1 cellular context compared by ENCODE assay signal in genomic region chr14:37698840-37699777, GRCh38.
TF ChIP-seq lines count a peak whose summit lies in the region.

No MANE protein-coding gene starts in this region.

TF ChIP-seq in HepG2, 621 proteins besides CTCF, POLR2A, EP300 and RAD21 (continued from another document and continues in another):
- TF ChIP-seq, protein P1, sequence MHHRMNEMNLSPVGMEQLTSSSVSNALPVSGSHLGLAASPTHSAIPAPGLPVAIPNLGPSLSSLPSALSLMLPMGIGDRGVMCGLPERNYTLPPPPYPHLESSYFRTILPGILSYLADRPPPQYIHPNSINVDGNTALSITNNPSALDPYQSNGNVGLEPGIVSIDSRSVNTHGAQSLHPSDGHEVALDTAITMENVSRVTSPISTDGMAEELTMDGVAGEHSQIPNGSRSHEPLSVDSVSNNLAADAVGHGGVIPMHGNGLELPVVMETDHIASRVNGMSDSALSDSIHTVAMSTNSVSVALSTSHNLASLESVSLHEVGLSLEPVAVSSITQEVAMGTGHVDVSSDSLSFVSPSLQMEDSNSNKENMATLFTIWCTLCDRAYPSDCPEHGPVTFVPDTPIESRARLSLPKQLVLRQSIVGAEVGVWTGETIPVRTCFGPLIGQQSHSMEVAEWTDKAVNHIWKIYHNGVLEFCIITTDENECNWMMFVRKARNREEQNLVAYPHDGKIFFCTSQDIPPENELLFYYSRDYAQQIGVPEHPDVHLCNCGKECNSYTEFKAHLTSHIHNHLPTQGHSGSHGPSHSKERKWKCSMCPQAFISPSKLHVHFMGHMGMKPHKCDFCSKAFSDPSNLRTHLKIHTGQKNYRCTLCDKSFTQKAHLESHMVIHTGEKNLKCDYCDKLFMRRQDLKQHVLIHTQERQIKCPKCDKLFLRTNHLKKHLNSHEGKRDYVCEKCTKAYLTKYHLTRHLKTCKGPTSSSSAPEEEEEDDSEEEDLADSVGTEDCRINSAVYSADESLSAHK (CRISPR knock-in tag; IDR thresholded peaks at IDR 0.05; ENCODE audit: borderline replicate concordance) = no peak
- TF ChIP-seq NAIF1 (CRISPR knock-in tag; IDR thresholded peaks at IDR 0.05; ENCODE audit: borderline replicate concordance) (0 out of 2 replicates have a peak, but pooled peaks have one; percentile 45), RXRA (CRISPR knock-in tag; IDR thresholded peaks at IDR 0.05) (no peak), ZNF253 (CRISPR knock-in tag; IDR thresholded peaks at IDR 0.05; ENCODE audit: borderline replicate concordance) (no peak), MXD4 (CRISPR knock-in tag; IDR thresholded peaks at IDR 0.05) (peak; percentile 55; the same call in 1 of the 2 replicates), ZNF704 (CRISPR knock-in tag; IDR thresholded peaks at IDR 0.05; ENCODE audit: borderline replicate concordance) (no peak; the same call in 1 of the 2 replicates), ARID3A (IDR thresholded peaks at IDR 0.05; ENCODE audit: low read depth, low read length) (peak; percentile 73), ZNF614 (CRISPR knock-in tag; IDR thresholded peaks at IDR 0.05; ENCODE audit: borderline replicate concordance) (peak; percentile 59; the same call in 1 of the 2 replicates), ZNF282 (IDR thresholded peaks at IDR 0.05; ENCODE audit: partially characterized antibody) (no peak), TAF1 (CRISPR knock-in tag; IDR thresholded peaks at IDR 0.05) (no peak), ZNF691 (CRISPR knock-in tag; IDR thresholded peaks at IDR 0.05; ENCODE audit: borderline replicate concordance, low read depth) (peak; percentile 99), SRSF1 (optimal IDR thresholded peaks at IDR 0.05; ENCODE audit: low read depth, low read length) (no peak), RBM39 (IDR thresholded peaks at IDR 0.05; ENCODE audit: low read depth, low read length, poor library complexity, severe bottlenecking) (no peak), MTA3 (CRISPR knock-in tag; IDR thresholded peaks at IDR 0.05) (no peak), RARG (CRISPR knock-in tag; IDR thresholded peaks at IDR 0.05; ENCODE audit: low read depth) (peak; percentile 25; the same call in 1 of the 2 replicates), ZBTB44 (CRISPR knock-in tag; IDR thresholded peaks at IDR 0.05) (no peak), TAF15 (IDR thresholded peaks at IDR 0.05; ENCODE audit: low read depth, low read length, poor library complexity, severe bottlenecking) (no peak), ZNF530 (CRISPR knock-in tag; IDR thresholded peaks at IDR 0.05; ENCODE audit: low read depth) (no peak), KAT7 (CRISPR knock-in tag; IDR thresholded peaks at IDR 0.05; ENCODE audit: borderline replicate concordance) (no peak), SP5 (CRISPR knock-in tag; IDR thresholded peaks at IDR 0.05; ENCODE audit: borderline replicate concordance, low read depth) (no peak; the same call in 1 of the 2 replicates), CEBPB (IDR thresholded peaks at IDR 0.05; ENCODE audit: borderline replicate concordance, low read depth, low read length) (no peak), JUND (CRISPR knock-in tag; IDR thresholded peaks at IDR 0.05) (no peak), KLF11 (CRISPR knock-in tag; IDR thresholded peaks at IDR 0.05) (no peak), ZNF883 (CRISPR knock-in tag; IDR thresholded peaks at IDR 0.05; ENCODE audit: not compliant biosample characterization) (no peak), TCF12 (IDR thresholded peaks at IDR 0.05) (no peak), TCF12 (CRISPR knock-in tag; IDR thresholded peaks at IDR 0.05) (no peak), ZNF816 (CRISPR knock-in tag; IDR thresholded peaks at IDR 0.05; ENCODE audit: borderline replicate concordance) (peak; percentile 36; the same call in 1 of the 2 replicates), ERF (CRISPR knock-in tag; IDR thresholded peaks at IDR 0.05) (0 out of 2 replicates have a peak, but pooled peaks have one; percentile 10), ELF1 (CRISPR knock-in tag; IDR thresholded peaks at IDR 0.05) (no peak; the same call in 1 of the 2 replicates), RFXANK (CRISPR knock-in tag; IDR thresholded peaks at IDR 0.05) (no peak), ELF3 (CRISPR knock-in tag; IDR thresholded peaks at IDR 0.05) (peak; percentile 44; the same call in 1 of the 2 replicates), HCFC1 (IDR thresholded peaks at IDR 0.05; ENCODE audit: low read depth, low read length) (no peak), ZEB1 (IDR thresholded peaks at IDR 0.05; ENCODE audit: insufficient replicate concordance, low read depth) (peak; percentile 55), ZNF724P (CRISPR knock-in tag; IDR thresholded peaks at IDR 0.05; ENCODE audit: borderline replicate concordance) (0 out of 2 replicates have a peak, but pooled peaks have one; percentile 56), DRAP1 (CRISPR knock-in tag; IDR thresholded peaks at IDR 0.05) (0 out of 2 replicates have a peak, but pooled peaks have one; percentile 31), NFE2L1 (CRISPR knock-in tag; IDR thresholded peaks at IDR 0.05; ENCODE audit: borderline replicate concordance) (no peak), REST (IDR thresholded peaks at IDR 0.05; ENCODE audit: borderline replicate concordance in 1 of 2, low read depth in 1 of 2, low read length in 2 of 2) (no peak)
- TF ChIP-seq, protein P2, sequence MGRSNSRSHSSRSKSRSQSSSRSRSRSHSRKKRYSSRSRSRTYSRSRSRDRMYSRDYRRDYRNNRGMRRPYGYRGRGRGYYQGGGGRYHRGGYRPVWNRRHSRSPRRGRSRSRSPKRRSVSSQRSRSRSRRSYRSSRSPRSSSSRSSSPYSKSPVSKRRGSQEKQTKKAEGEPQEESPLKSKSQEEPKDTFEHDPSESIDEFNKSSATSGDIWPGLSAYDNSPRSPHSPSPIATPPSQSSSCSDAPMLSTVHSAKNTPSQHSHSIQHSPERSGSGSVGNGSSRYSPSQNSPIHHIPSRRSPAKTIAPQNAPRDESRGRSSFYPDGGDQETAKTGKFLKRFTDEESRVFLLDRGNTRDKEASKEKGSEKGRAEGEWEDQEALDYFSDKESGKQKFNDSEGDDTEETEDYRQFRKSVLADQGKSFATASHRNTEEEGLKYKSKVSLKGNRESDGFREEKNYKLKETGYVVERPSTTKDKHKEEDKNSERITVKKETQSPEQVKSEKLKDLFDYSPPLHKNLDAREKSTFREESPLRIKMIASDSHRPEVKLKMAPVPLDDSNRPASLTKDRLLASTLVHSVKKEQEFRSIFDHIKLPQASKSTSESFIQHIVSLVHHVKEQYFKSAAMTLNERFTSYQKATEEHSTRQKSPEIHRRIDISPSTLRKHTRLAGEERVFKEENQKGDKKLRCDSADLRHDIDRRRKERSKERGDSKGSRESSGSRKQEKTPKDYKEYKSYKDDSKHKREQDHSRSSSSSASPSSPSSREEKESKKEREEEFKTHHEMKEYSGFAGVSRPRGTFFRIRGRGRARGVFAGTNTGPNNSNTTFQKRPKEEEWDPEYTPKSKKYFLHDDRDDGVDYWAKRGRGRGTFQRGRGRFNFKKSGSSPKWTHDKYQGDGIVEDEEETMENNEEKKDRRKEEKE (IDR thresholded peaks at IDR 0.05) = no peak
- TF ChIP-seq, protein P3, sequence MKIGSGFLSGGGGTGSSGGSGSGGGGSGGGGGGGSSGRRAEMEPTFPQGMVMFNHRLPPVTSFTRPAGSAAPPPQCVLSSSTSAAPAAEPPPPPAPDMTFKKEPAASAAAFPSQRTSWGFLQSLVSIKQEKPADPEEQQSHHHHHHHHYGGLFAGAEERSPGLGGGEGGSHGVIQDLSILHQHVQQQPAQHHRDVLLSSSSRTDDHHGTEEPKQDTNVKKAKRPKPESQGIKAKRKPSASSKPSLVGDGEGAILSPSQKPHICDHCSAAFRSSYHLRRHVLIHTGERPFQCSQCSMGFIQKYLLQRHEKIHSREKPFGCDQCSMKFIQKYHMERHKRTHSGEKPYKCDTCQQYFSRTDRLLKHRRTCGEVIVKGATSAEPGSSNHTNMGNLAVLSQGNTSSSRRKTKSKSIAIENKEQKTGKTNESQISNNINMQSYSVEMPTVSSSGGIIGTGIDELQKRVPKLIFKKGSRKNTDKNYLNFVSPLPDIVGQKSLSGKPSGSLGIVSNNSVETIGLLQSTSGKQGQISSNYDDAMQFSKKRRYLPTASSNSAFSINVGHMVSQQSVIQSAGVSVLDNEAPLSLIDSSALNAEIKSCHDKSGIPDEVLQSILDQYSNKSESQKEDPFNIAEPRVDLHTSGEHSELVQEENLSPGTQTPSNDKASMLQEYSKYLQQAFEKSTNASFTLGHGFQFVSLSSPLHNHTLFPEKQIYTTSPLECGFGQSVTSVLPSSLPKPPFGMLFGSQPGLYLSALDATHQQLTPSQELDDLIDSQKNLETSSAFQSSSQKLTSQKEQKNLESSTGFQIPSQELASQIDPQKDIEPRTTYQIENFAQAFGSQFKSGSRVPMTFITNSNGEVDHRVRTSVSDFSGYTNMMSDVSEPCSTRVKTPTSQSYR (CRISPR knock-in tag; IDR thresholded peaks at IDR 0.05; ENCODE audit: borderline replicate concordance) = no peak
- TF ChIP-seq, protein P4, sequence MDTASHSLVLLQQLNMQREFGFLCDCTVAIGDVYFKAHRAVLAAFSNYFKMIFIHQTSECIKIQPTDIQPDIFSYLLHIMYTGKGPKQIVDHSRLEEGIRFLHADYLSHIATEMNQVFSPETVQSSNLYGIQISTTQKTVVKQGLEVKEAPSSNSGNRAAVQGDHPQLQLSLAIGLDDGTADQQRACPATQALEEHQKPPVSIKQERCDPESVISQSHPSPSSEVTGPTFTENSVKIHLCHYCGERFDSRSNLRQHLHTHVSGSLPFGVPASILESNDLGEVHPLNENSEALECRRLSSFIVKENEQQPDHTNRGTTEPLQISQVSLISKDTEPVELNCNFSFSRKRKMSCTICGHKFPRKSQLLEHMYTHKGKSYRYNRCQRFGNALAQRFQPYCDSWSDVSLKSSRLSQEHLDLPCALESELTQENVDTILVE (CRISPR knock-in tag; IDR thresholded peaks at IDR 0.05) = peak; percentile 18; the same call in 1 of the 2 replicates
